ENCODE assay signal across 8 cellular contexts in genomic region chr17:1716076-1716911, GRCh38. TPM values are rescaled to one million over a fixed set of nuclear protein-coding genes. Genes with fewer than 3 reads are reported as not detected.
DNase-seq lines count a peak whose midpoint lies in the region; ATAC-seq and TF ChIP-seq lines count a peak whose summit lies in the region.

No MANE protein-coding gene starts in this region.

- H2AFZ ChIP-seq in GM23248: no peak overlapping the region

- peaks cover 20% of the 10 kb centered on the region for H3K4me1 Mint-ChIP-seq in activated T-helper 2 cell treated with anti-CD3 and anti-CD28 coated beads, Interferon-gamma antibody, Interleukin-2, Interleukin-4, amounts not matched to agents 10 μg/mL and 5 μg/mL and 100 μg/mL, durations not matched to agents 14 hours and 24 hours and 36 hours (ENCODE audit: low read depth)
- peaks cover 13 to 48% (median 34%) of the 10 kb centered on the region in 4 donors for H3K4me1 Mint-ChIP-seq in naive thymus-derived CD8-positive, alpha-beta T cell

- H3K27ac ChIP-seq in DOHH2 (ENCODE audit: low read depth, low read length) (peak overlapping the region; percentile 82), GM23248 (peak overlapping the region; percentile 99)

- peak; percentile 87 for ATAC-seq in naive thymus-derived CD8-positive, alpha-beta T cell

- H3K27me3 Mint-ChIP-seq in activated T-helper 2 cell treated with anti-CD3 and anti-CD28 coated beads, Interferon-gamma antibody, Interleukin-2, Interleukin-4, amounts not matched to agents 10 μg/mL and 5 μg/mL and 100 μg/mL, durations not matched to agents 14 hours and 24 hours and 36 hours (ENCODE audit: low read depth): peaks cover 18% of the 10 kb centered on the region
- H3K27me3 Mint-ChIP-seq in naive thymus-derived CD8-positive, alpha-beta T cell: peaks cover 0 to 14% (median 13%) of the 10 kb centered on the region in 5 donors

- H3K9ac ChIP-seq in GM23248: peak overlapping the region; percentile 99

- peak overlapping the region; percentile 96 for H3K27ac Mint-ChIP-seq in activated T-helper 2 cell treated with anti-CD3 and anti-CD28 coated beads, Interferon-gamma antibody, Interleukin-2, Interleukin-4, amounts not matched to agents 10 μg/mL and 5 μg/mL and 100 μg/mL, durations not matched to agents 14 hours and 24 hours and 36 hours
- H3K27ac Mint-ChIP-seq in naive thymus-derived CD8-positive, alpha-beta T cell: peak overlapping the region; percentile 90 to 96 (median 94)

- peak overlapping the region; percentile 95 for H3K4me3 Mint-ChIP-seq in activated T-helper 2 cell treated with anti-CD3 and anti-CD28 coated beads, Interferon-gamma antibody, Interleukin-2, Interleukin-4, amounts not matched to agents 10 μg/mL and 5 μg/mL and 100 μg/mL, durations not matched to agents 14 hours and 24 hours and 36 hours (ENCODE audit: low read depth)
- H3K4me3 Mint-ChIP-seq in naive thymus-derived CD8-positive, alpha-beta T cell: peak overlapping the region; percentile 83 to 96 (median 94)

- H3K79me2 ChIP-seq in DOHH2 (ENCODE audit: control insufficient read depth, low read length) (no peaks in the 10 kb centered on the region), GM23248 (ENCODE audit: insufficient read depth) (peaks cover 39% of the 10 kb centered on the region)

- TF ChIP-seq CTCF in DOHH2 (IDR thresholded peaks at IDR 0.05; ENCODE audit: low read depth, low read length, poor library complexity, severe bottlenecking): peak; percentile 28
- no peak for TF ChIP-seq CTCF in fibroblast of mammary gland (conservative IDR thresholded peaks at IDR 0.05; ENCODE audit: control insufficient read depth, insufficient read depth, low read depth, low read length)

- H3K9me2 ChIP-seq in DOHH2 (replicated peaks; ENCODE audit: control insufficient read depth, low read length): no peaks in the 10 kb centered on the region
- no peaks in the 10 kb centered on the region for H3K9me2 ChIP-seq in GM23248 (ENCODE audit: insufficient read depth)

- H3K4me1 ChIP-seq in DOHH2 (ENCODE audit: control insufficient read depth, low read length) (peaks cover 51% of the 10 kb centered on the region), GM23248 (ENCODE audit: insufficient read depth) (peaks cover 36% of the 10 kb centered on the region)

- H3K36me3 Mint-ChIP-seq in activated T-helper 2 cell treated with anti-CD3 and anti-CD28 coated beads, Interferon-gamma antibody, Interleukin-2, Interleukin-4, amounts not matched to agents 10 μg/mL and 5 μg/mL and 100 μg/mL, durations not matched to agents 14 hours and 24 hours and 36 hours (ENCODE audit: low read depth): peaks cover 20% of the 10 kb centered on the region
- no peaks in the 10 kb centered on the region for H3K36me3 Mint-ChIP-seq in naive thymus-derived CD8-positive, alpha-beta T cell

- H3K36me3 ChIP-seq in DOHH2 (ENCODE audit: control insufficient read depth, low read length): no peaks in the 10 kb centered on the region
- H3K36me3 ChIP-seq in GM23248 (ENCODE audit: low read depth): peaks cover 30% of the 10 kb centered on the region

- intact Hi-C loops in activated T-helper 2 cell treated with anti-CD3 and anti-CD28 coated beads, Interferon-gamma antibody, Interleukin-2, Interleukin-4, amounts not matched to agents 10 μg/mL and 5 μg/mL and 100 μg/mL, durations not matched to agents 14 hours and 24 hours and 36 hours (cut with micrococcal nuclease): loop anchor here (1.0 to 5.0 kb wide), 6 partner anchors 31 to 587 kb away; partner anchors contain the start of genes OVCA2, PRPF8, RILP and SMG6

- POLR2A ChIA-PET in naive thymus-derived CD8-positive, alpha-beta T cell (lab: Charles Lee): interaction anchor here (0.6 to 3.2 kb wide), 26 partner anchors 8 to 551 kb away, joined by 3 to 19 read pairs (median 4); partner anchors contain the start of genes DPH1, PRPF8, RILP and RPA1

- H3K27me3 ChIP-seq in DOHH2 (ENCODE audit: control insufficient read depth, low read length) (peaks cover 33% of the 10 kb centered on the region), GM23248 (replicated peaks; ENCODE audit: insufficient read depth) (no peaks in the 10 kb centered on the region)

- H3K9me3 ChIP-seq in DOHH2 (ENCODE audit: control insufficient read depth, insufficient read depth, low read length) (no peaks in the 10 kb centered on the region), GM23248 (ENCODE audit: low read depth) (no peaks in the 10 kb centered on the region)

- H3K4me2 ChIP-seq in DOHH2 (ENCODE audit: low read length): peak overlapping the region; percentile 93
- peak overlapping the region; percentile 95 for H3K4me2 ChIP-seq in GM23248 (ENCODE audit: unreplicated experiment)

- no peaks in the 10 kb centered on the region for H3K9me3 Mint-ChIP-seq in activated T-helper 2 cell treated with anti-CD3 and anti-CD28 coated beads, Interferon-gamma antibody, Interleukin-2, Interleukin-4, amounts not matched to agents 10 μg/mL and 5 μg/mL and 100 μg/mL, durations not matched to agents 14 hours and 24 hours and 36 hours
- no peaks in the 10 kb centered on the region for H3K9me3 Mint-ChIP-seq in naive thymus-derived CD8-positive, alpha-beta T cell

- in situ Hi-C loops in GM23248 (cut with MboI): no loop called here

- peak overlapping the region; percentile 84 for H3K4me3 ChIP-seq in DOHH2 (ENCODE audit: low read length)
- H3K4me3 ChIP-seq in GM23248: peak overlapping the region; percentile 94
- peak overlapping the region; percentile 83 for H3K4me3 ChIP-seq in fibroblast of mammary gland (ENCODE audit: control insufficient read depth, low read depth, low read length)

- DNase-seq in GM23248 (peak; percentile 100), Kasumi-1 (lab: John Stamatoyannopoulos, UW) (peak; percentile 93 to 94), RPMI7951 (ENCODE audit: low read depth) (peak; percentile 100), fibroblast of mammary gland (ENCODE audit: low read depth) (peak; percentile 100)
- DNase-seq in activated T-helper 2 cell treated with anti-CD3 and anti-CD28 coated beads, Interferon-gamma antibody, Interleukin-2, Interleukin-4, amounts not matched to agents 10 μg/mL and 5 μg/mL and 100 μg/mL, durations not matched to agents 14 hours and 24 hours and 36 hours (ENCODE audit: low spot score): peak; percentile 100
- DNase-seq in naive thymus-derived CD8-positive, alpha-beta T cell: peak; percentile 95 to 100 (median 100)
- DNase-seq in stimulated activated naive CD4-positive, alpha-beta T cell (lab: John Stamatoyannopoulos, UW): peak; percentile 97 to 100 (median 100)

- 1% methylated on average over 63 to 70 of the region's 70 CpGs for WGBS in GM23248 (ENCODE audit: low coverage in 1 of 2, low lambda C conversion rate in 2 of 2, missing lambda C conversion rate in 2 of 2), 2 experiments

- no peaks in the 10 kb centered on the region for H4K20me1 ChIP-seq in DOHH2 (ENCODE audit: control insufficient read depth, insufficient read depth, low read depth, low read length)
- H4K20me1 ChIP-seq in GM23248 (ENCODE audit: insufficient read depth): peaks cover 21% of the 10 kb centered on the region; the same call in 1 of the 2 replicates

- H3F3A ChIP-seq in DOHH2 (ENCODE audit: control insufficient read depth, insufficient read depth): peaks cover 10% of the 10 kb centered on the region
- peaks cover 31% of the 10 kb centered on the region for H3F3A ChIP-seq in GM23248 (ENCODE audit: insufficient read depth)

RNA-seq across cellular contexts. Expression of gene TLCD2, which starts 6.1 kb away (rescaled TPM):
- 2.2 and 2.8 TPM in 2 replicates for total RNA-seq in GM23248 (2014; rRNA removed; shearing (Covaris generic))
- 2.2 and 2.4 TPM in 2 replicates for polyA plus RNA-seq in GM23248 (2016; fragmentation: Nextera tagmentation; extraction: Ambion mirVana)
- 0.39 and 0.48 TPM in 2 replicates for total RNA-seq in RPMI7951 (2014; rRNA removed; shearing (Covaris generic))
- 0.09 and 0.30 TPM in 2 replicates for total RNA-seq in activated T-helper 2 cell treated with anti-CD3 and anti-CD28 coated beads, Interferon-gamma antibody, Interleukin-2, Interleukin-4, amounts not matched to agents 10 μg/mL and 5 μg/mL and 100 μg/mL, durations not matched to agents 14 hours and 24 hours and 36 hours
- not detected for total RNA-seq in naive thymus-derived CD8-positive, alpha-beta T cell
- polyA plus RNA-seq in naive thymus-derived CD8-positive, alpha-beta T cell: not detected

RNA-seq across cellular contexts. Expression of gene WDR81, which starts 8.2 kb away (rescaled TPM):
- 23.0 and 23.9 TPM in 2 replicates for total RNA-seq in GM23248 (2014; rRNA removed; shearing (Covaris generic))
- polyA plus RNA-seq in GM23248 (2016; fragmentation: Nextera tagmentation; extraction: Ambion mirVana): 4.4 and 5.8 TPM in 2 replicates
- total RNA-seq in RPMI7951 (2014; rRNA removed; shearing (Covaris generic)): 5.3 and 8.2 TPM in 2 replicates
- total RNA-seq in activated T-helper 2 cell treated with anti-CD3 and anti-CD28 coated beads, Interferon-gamma antibody, Interleukin-2, Interleukin-4, amounts not matched to agents 10 μg/mL and 5 μg/mL and 100 μg/mL, durations not matched to agents 14 hours and 24 hours and 36 hours: 16.9 and 17.3 TPM in 2 replicates
- 10 to 100 TPM; 48.2 to 50.7 TPM for total RNA-seq in naive thymus-derived CD8-positive, alpha-beta T cell
- polyA plus RNA-seq in naive thymus-derived CD8-positive, alpha-beta T cell: 10 to 100 TPM in 1 of 3 donors, 1 to 10 TPM in 2; 6.8 to 20.6 (median 9.2) TPM

RNA-seq across cellular contexts. Expression of gene SERPINF2, which starts 26.4 kb away (rescaled TPM):
- not detected in 2 replicates for total RNA-seq in GM23248 (2014; rRNA removed; shearing (Covaris generic))
- 0.08 TPM in 1 of 2 replicates, not detected in the other for polyA plus RNA-seq in GM23248 (2016; fragmentation: Nextera tagmentation; extraction: Ambion mirVana)
- total RNA-seq in RPMI7951 (2014; rRNA removed; shearing (Covaris generic)): under 0.01 and 0.24 TPM in 2 replicates
- total RNA-seq in activated T-helper 2 cell treated with anti-CD3 and anti-CD28 coated beads, Interferon-gamma antibody, Interleukin-2, Interleukin-4, amounts not matched to agents 10 μg/mL and 5 μg/mL and 100 μg/mL, durations not matched to agents 14 hours and 24 hours and 36 hours: 0.14 TPM in 1 of 2 replicates, not detected in the other
- 1 to 10 TPM in 1 of 2 experiments, under 1 TPM in 1; 0.85 to 1.5 TPM for total RNA-seq in naive thymus-derived CD8-positive, alpha-beta T cell
- polyA plus RNA-seq in naive thymus-derived CD8-positive, alpha-beta T cell: under 1 TPM in 2 of 3 donors, not detected in 1; 0.10 to 0.25 TPM

RNA-seq across cellular contexts. Expression of gene PRPF8, which starts 31.6 kb away (rescaled TPM):
- total RNA-seq in GM23248 (2014; rRNA removed; shearing (Covaris generic)): 72.2 and 76.9 TPM in 2 replicates
- polyA plus RNA-seq in GM23248 (2016; fragmentation: Nextera tagmentation; extraction: Ambion mirVana): 90.3 and 93.8 TPM in 2 replicates
- total RNA-seq in RPMI7951 (2014; rRNA removed; shearing (Covaris generic)): 65.7 and 69.7 TPM in 2 replicates
- 435 and 439 TPM in 2 replicates for total RNA-seq in activated T-helper 2 cell treated with anti-CD3 and anti-CD28 coated beads, Interferon-gamma antibody, Interleukin-2, Interleukin-4, amounts not matched to agents 10 μg/mL and 5 μg/mL and 100 μg/mL, durations not matched to agents 14 hours and 24 hours and 36 hours
- 100 to 1,000 TPM; 523 to 532 TPM for total RNA-seq in naive thymus-derived CD8-positive, alpha-beta T cell
- 100 to 1,000 TPM; 133 to 227 (median 176) TPM for polyA plus RNA-seq in naive thymus-derived CD8-positive, alpha-beta T cell

RNA-seq across cellular contexts. Expression of gene SERPINF1, which starts 45.6 kb away (rescaled TPM):
- total RNA-seq in GM23248 (2014; rRNA removed; shearing (Covaris generic)): 60.3 and 91.4 TPM in 2 replicates
- 28.3 and 29.0 TPM in 2 replicates for polyA plus RNA-seq in GM23248 (2016; fragmentation: Nextera tagmentation; extraction: Ambion mirVana)
- 127 and 150 TPM in 2 replicates for total RNA-seq in RPMI7951 (2014; rRNA removed; shearing (Covaris generic))
- not detected in 2 replicates for total RNA-seq in activated T-helper 2 cell treated with anti-CD3 and anti-CD28 coated beads, Interferon-gamma antibody, Interleukin-2, Interleukin-4, amounts not matched to agents 10 μg/mL and 5 μg/mL and 100 μg/mL, durations not matched to agents 14 hours and 24 hours and 36 hours
- 10 to 100 TPM; 12.4 to 13.9 TPM for total RNA-seq in naive thymus-derived CD8-positive, alpha-beta T cell
- polyA plus RNA-seq in naive thymus-derived CD8-positive, alpha-beta T cell: 10 to 100 TPM in 2 of 3 donors, 1 to 10 TPM in 1; 8.0 to 32.4 (median 21.7) TPM

Comparison
In these comparisons a context has a peak if more than half of its experiments do, and no peak if none do; other contexts are left out.
1. Peak in every context shown above with its lines: DNase-seq, ATAC-seq, H3K4me3 ChIP-seq and H3K27ac ChIP-seq.